Comparison of ENCODE assay signal across 15 cellular contexts in the genomic region with DNA sequence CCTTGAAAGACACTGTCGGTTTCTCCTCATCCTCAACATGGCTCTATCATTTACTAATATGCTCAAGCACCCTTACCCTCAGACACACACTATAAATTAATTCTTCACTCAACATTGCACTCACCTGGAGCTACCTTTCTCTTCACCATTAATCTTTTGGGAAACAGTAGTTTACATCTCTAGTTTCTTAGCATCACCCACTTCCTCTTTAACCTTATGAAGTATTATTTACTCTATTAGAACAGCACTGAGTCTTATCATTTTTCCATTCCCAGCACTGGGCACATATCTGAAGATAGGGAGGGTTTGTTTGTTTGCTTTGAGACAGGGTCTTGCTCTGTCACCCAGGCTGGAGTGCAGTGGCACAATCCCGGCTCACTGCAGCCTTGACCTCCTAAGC.
DNase-seq lines count a peak whose midpoint lies in the region; ATAC-seq and TF ChIP-seq lines count a peak whose summit lies in the region.
"Had no signal": no experiment of that assay in that cellular context is flagged by ENCODE, and none has a peak within 500 bp of the region (broad histone marks: within the 10 kb centered on the region; RNA-seq: fewer than 3 reads in every experiment).

No MANE protein-coding gene starts in this region.

- H3K4me3 ChIP-seq in effector memory CD4-positive, alpha-beta T cell (ENCODE audit: insufficient read depth, low read depth, low read length, poor library complexity, severe bottlenecking) = no peak overlapping the region
- H3K4me3 ChIP-seq: MG63, transverse colon had no signal

- intact Hi-C loops in Calu3 (cut with micrococcal nuclease; ENCODE audit: unreplicated experiment) (loop anchor here (2.0 kb wide), 1 partner anchor 238 kb away; no protein-coding TSS in a partner anchor), left colon (cut with DNase I, micrococcal nuclease) (no loop called here)

- peaks cover 15% of the 10 kb centered on the region for H3K4me1 Mint-ChIP-seq in Calu3 (ENCODE audit: low read depth, unreplicated experiment)
- H3K4me1 Mint-ChIP-seq: activated CD4-positive, alpha-beta T cell treated with anti-CD3 and anti-CD28 coated beads, Interleukin-2, amount 10 ng/mL, durations not matched to agents 7 days and 5 days had no signal

- no peak for TF ChIP-seq CTCF in Calu3 (IDR thresholded peaks at IDR 0.05; ENCODE audit: unreplicated experiment)

- no peaks in the 10 kb centered on the region for H3K9me3 ChIP-seq in effector memory CD4-positive, alpha-beta T cell (ENCODE audit: control insufficient read depth, low read length)
- H3K9me3 ChIP-seq: MG63, transverse colon had no signal

- no peak for DNase-seq in Calu3
- peak; percentile 24 for DNase-seq in NAMALWA (ENCODE audit: low spot score)
- DNase-seq in epithelial cell of prostate (ENCODE audit: low read depth, low spot score) = no peak
- no peak for DNase-seq in effector memory CD4-positive, alpha-beta T cell
- no peak for DNase-seq in NCI-H748 treated with DMSO at 0.1 percent for 48 hours (lab: John Stamatoyannopoulos, UW)
- DNase-seq in activated naive CD4-positive, alpha-beta T cell treated with anti-CD3 and anti-CD28 coated beads, Interleukin-2, amount 50 U/mL, for 16 hours = no peak
- no peak for DNase-seq in left colon
- DNase-seq: activated T-cell treated with anti-CD3 and anti-CD28 coated beads, Interleukin-2, amount 50 U/mL, for 24 hours; MG63; stimulated activated CD4-positive, alpha-beta T cell treated with anti-CD3 and anti-CD28 coated beads, Interleukin-2, amount 100 ng/mL, for 48 hours; T1000 had no signal

- no peaks in the 10 kb centered on the region for H3K9me3 Mint-ChIP-seq in Calu3 (ENCODE audit: low read depth, unreplicated experiment)
- H3K9me3 Mint-ChIP-seq: activated CD4-positive, alpha-beta T cell treated with anti-CD3 and anti-CD28 coated beads, Interleukin-2, amount 10 ng/mL, durations not matched to agents 7 days and 5 days; activated T-cell treated with anti-CD3 and anti-CD28 coated beads, Interleukin-2, amount 50 U/mL, for 24 hours; memory B cell had no signal

- H3K36me3 ChIP-seq in effector memory CD4-positive, alpha-beta T cell (ENCODE audit: control insufficient read depth, insufficient read depth, low read length) = no peaks in the 10 kb centered on the region
- H3K36me3 ChIP-seq: MG63, transverse colon had no signal

- H3K27me3 ChIP-seq in effector memory CD4-positive, alpha-beta T cell (replicated peaks; ENCODE audit: control insufficient read depth, insufficient read depth, low read length, poor library complexity, severe bottlenecking) = no peaks in the 10 kb centered on the region
- H3K27me3 ChIP-seq: MG63, transverse colon had no signal

- H3K27ac ChIP-seq in epithelial cell of prostate = peak overlapping the region; percentile 37
- no peak overlapping the region for H3K27ac ChIP-seq in effector memory CD4-positive, alpha-beta T cell (ENCODE audit: insufficient read depth, low read length, poor library complexity, severe bottlenecking)
- H3K27ac ChIP-seq: transverse colon had no signal

- H3K27me3 Mint-ChIP-seq in Calu3 (ENCODE audit: unreplicated experiment) = no peaks in the 10 kb centered on the region
- H3K27me3 Mint-ChIP-seq: activated T-cell treated with anti-CD3 and anti-CD28 coated beads, Interleukin-2, amount 50 U/mL, for 24 hours had no signal

- no TSS peak for BruUV-seq in Calu3 (replicated peaks; lab: Mats Ljungman, UMichigan)

- ATAC-seq in GM19463 (IDR thresholded peaks at IDR 0.05; ENCODE audit: unreplicated experiment) = peak; percentile 4
- ATAC-seq in left colon = no peak

- no peaks in the 10 kb centered on the region for H3K4me1 ChIP-seq in effector memory CD4-positive, alpha-beta T cell (ENCODE audit: control insufficient read depth, insufficient read depth, low read length, poor library complexity, severe bottlenecking)
- H3K4me1 ChIP-seq: transverse colon had no signal

- no peaks in the 10 kb centered on the region for H3K36me3 Mint-ChIP-seq in Calu3 (ENCODE audit: insufficient read depth, unreplicated experiment)
- H3K36me3 Mint-ChIP-seq: memory B cell had no signal

- H3K27ac Mint-ChIP-seq in Calu3 (ENCODE audit: unreplicated experiment) = peak overlapping the region; percentile 61
- H3K27ac Mint-ChIP-seq: activated CD4-positive, alpha-beta T cell treated with anti-CD3 and anti-CD28 coated beads, Interleukin-2, amount 10 ng/mL, durations not matched to agents 7 days and 5 days; activated T-cell treated with anti-CD3 and anti-CD28 coated beads, Interleukin-2, amount 50 U/mL, for 24 hours; memory B cell had no signal

- no peak overlapping the region for H3K4me3 Mint-ChIP-seq in Calu3 (ENCODE audit: low read depth, unreplicated experiment)
- H3K4me3 Mint-ChIP-seq: activated CD4-positive, alpha-beta T cell treated with anti-CD3 and anti-CD28 coated beads, Interleukin-2, amount 10 ng/mL, durations not matched to agents 7 days and 5 days; activated T-cell treated with anti-CD3 and anti-CD28 coated beads, Interleukin-2, amount 50 U/mL, for 24 hours had no signal

- CTCF ChIA-PET in Calu3 (lab: Charles Lee) = interaction anchor here (1.2 to 1.5 kb wide), 2 partner anchors 14 to 237 kb away, joined by 3 to 4 read pairs; no protein-coding TSS in a partner anchor
